In genomic region chr4:99845179-99845578, GRCh38 we compare ENCODE assay signal across 25 cellular contexts. TPM values are rescaled to one million over a fixed set of nuclear protein-coding genes. Genes with fewer than 3 reads are reported as not detected.
DNase-seq lines count a peak whose midpoint lies in the region; ATAC-seq and TF ChIP-seq lines count a peak whose summit lies in the region.
"Had no signal": no experiment of that assay in that cellular context is flagged by ENCODE, and none has a peak within 500 bp of the region (broad histone marks: within the 10 kb centered on the region; RNA-seq: fewer than 3 reads in every experiment).

No MANE protein-coding gene starts in this region.

- DNase-seq in T-helper 1 cell (no peak), naive B cell (no peak), WERI-Rb-1 (no peak), glutamatergic neuron (no peak)
- no peak for DNase-seq in activated CD4-positive, alpha-beta memory T cell treated with anti-CD3 and anti-CD28 coated beads, Interleukin-2, amount 10 ng/mL, durations not matched to agents 7 days and 5 days
- DNase-seq: 8988T; activated CD4-positive, alpha-beta T cell treated with anti-CD3 and anti-CD28 coated beads, Interleukin-2, amount 50 U/mL, for 48 hours; activated effector memory CD4-positive, alpha-beta T cell treated with Interleukin-2 at 50 U/mL for 16 hours; BE2C; DMS 273 treated with DMSO at 0.1 percent for 48 hours; islet precursor cell; NCI-H1105 treated with DMSO at 0.1 percent for 48 hours; NCI-H2171 treated with DMSO at 0.1 percent for 48 hours; NCI-H69; psoas muscle had no signal

- ATAC-seq in naive B cell (ENCODE audit: low read depth in 2 of 2), result no peak
- no peak for ATAC-seq in GM18858 (IDR thresholded peaks at IDR 0.05; ENCODE audit: unreplicated experiment)
- ATAC-seq: Panc1, psoas muscle had no signal

- peaks cover 8% of the 10 kb centered on the region for H3F3A ChIP-seq in DOHH2 (ENCODE audit: control insufficient read depth, insufficient read depth)

- peaks cover 53% of the 10 kb centered on the region for H3K4me1 ChIP-seq in DOHH2 (ENCODE audit: control insufficient read depth, low read length)
- H3K4me1 ChIP-seq: BE2C, psoas muscle had no signal

- H3K27me3 ChIP-seq in DOHH2 (ENCODE audit: control insufficient read depth, low read length) (no peaks in the 10 kb centered on the region), WERI-Rb-1 (ENCODE audit: insufficient read depth, low read depth, severe bottlenecking) (no peaks in the 10 kb centered on the region)
- H3K27me3 ChIP-seq: BE2C, hepatocyte had no signal

- H3K9me3 Mint-ChIP-seq in T-helper 1 cell treated with Interleukin-12 subunit alpha and Interleukin-12 subunit beta and Interleukin-4 antibody, amounts not matched to agents 30 μg/mL and 1 μg/mL, for 36 hours, result no peaks in the 10 kb centered on the region
- H3K9me3 Mint-ChIP-seq in activated CD4-positive, alpha-beta memory T cell treated with anti-CD3 and anti-CD28 coated beads, Interleukin-2, amount 10 ng/mL, durations not matched to agents 7 days and 5 days, result no peaks in the 10 kb centered on the region
- H3K9me3 Mint-ChIP-seq in naive B cell (no peaks in the 10 kb centered on the region), glutamatergic neuron (ENCODE audit: unreplicated experiment) (no peaks in the 10 kb centered on the region)

- peak overlapping the region; percentile 72 for H3K27ac ChIP-seq in DOHH2 (ENCODE audit: low read depth, low read length)
- H3K27ac ChIP-seq in WERI-Rb-1, result no peak overlapping the region
- H3K27ac ChIP-seq: hepatocyte, psoas muscle, thoracic aorta had no signal

- H3K36me3 Mint-ChIP-seq in T-helper 1 cell treated with Interleukin-12 subunit alpha and Interleukin-12 subunit beta and Interleukin-4 antibody, amounts not matched to agents 30 μg/mL and 1 μg/mL, for 36 hours (ENCODE audit: low read depth), result peaks cover 40% of the 10 kb centered on the region
- peaks cover 69% of the 10 kb centered on the region for H3K36me3 Mint-ChIP-seq in activated CD4-positive, alpha-beta memory T cell treated with anti-CD3 and anti-CD28 coated beads, Interleukin-2, amount 10 ng/mL, durations not matched to agents 7 days and 5 days (ENCODE audit: low read depth)
- H3K36me3 Mint-ChIP-seq in naive B cell (peaks cover 25 to 29% of the 10 kb centered on the region in 2 donors), glutamatergic neuron (ENCODE audit: unreplicated experiment) (no peaks in the 10 kb centered on the region)

- CTCF ChIA-PET in activated CD4-positive, alpha-beta memory T cell treated with anti-CD3 and anti-CD28 coated beads, Interleukin-2, amount 10 ng/mL, durations not matched to agents 7 days and 5 days (lab: Charles Lee), result interaction anchor here (1.7 to 2.5 kb wide), 2 partner anchors 11 to 28 kb away, joined by 10 to 11 read pairs; partner anchors contain the start of gene DAPP1

- H3K27me3 Mint-ChIP-seq in T-helper 1 cell treated with Interleukin-12 subunit alpha and Interleukin-12 subunit beta and Interleukin-4 antibody, amounts not matched to agents 30 μg/mL and 1 μg/mL, for 36 hours (ENCODE audit: low read depth), result no peaks in the 10 kb centered on the region
- H3K27me3 Mint-ChIP-seq in activated CD4-positive, alpha-beta memory T cell treated with anti-CD3 and anti-CD28 coated beads, Interleukin-2, amount 10 ng/mL, durations not matched to agents 7 days and 5 days, result no peaks in the 10 kb centered on the region
- H3K27me3 Mint-ChIP-seq in naive B cell (no peaks in the 10 kb centered on the region), glutamatergic neuron (ENCODE audit: unreplicated experiment) (no peaks in the 10 kb centered on the region)

- H4K20me1 ChIP-seq in DOHH2 (ENCODE audit: control insufficient read depth, insufficient read depth, low read depth, low read length), result no peaks in the 10 kb centered on the region; the same call in 1 of the 2 replicates

- H3K79me2 ChIP-seq in DOHH2 (ENCODE audit: control insufficient read depth, low read length), result no peaks in the 10 kb centered on the region
- H3K79me2 ChIP-seq: hepatocyte had no signal

- H3K4me3 Mint-ChIP-seq in T-helper 1 cell treated with Interleukin-12 subunit alpha and Interleukin-12 subunit beta and Interleukin-4 antibody, amounts not matched to agents 30 μg/mL and 1 μg/mL, for 36 hours, result no peak overlapping the region
- no peak overlapping the region for H3K4me3 Mint-ChIP-seq in activated CD4-positive, alpha-beta memory T cell treated with anti-CD3 and anti-CD28 coated beads, Interleukin-2, amount 10 ng/mL, durations not matched to agents 7 days and 5 days
- H3K4me3 Mint-ChIP-seq in naive B cell, result no peak overlapping the region
- no peak overlapping the region for H3K4me3 Mint-ChIP-seq in glutamatergic neuron (ENCODE audit: unreplicated experiment)

- H3K9me3 ChIP-seq in DOHH2 (ENCODE audit: control insufficient read depth, insufficient read depth, low read length) (no peaks in the 10 kb centered on the region), WERI-Rb-1 (ENCODE audit: severe bottlenecking) (no peaks in the 10 kb centered on the region)
- H3K9me3 ChIP-seq: BE2C, psoas muscle, thoracic aorta had no signal

- POLR2A ChIA-PET in activated CD4-positive, alpha-beta memory T cell treated with anti-CD3 and anti-CD28 coated beads, Interleukin-2, amount 10 ng/mL, durations not matched to agents 7 days and 5 days (lab: Charles Lee), result interaction anchor here (0.9 to 3.9 kb wide), 11 partner anchors 9 to 105 kb away, joined by 3 to 62 read pairs (median 5); partner anchors contain the start of genes DAPP1, DNAJB14 and LAMTOR3

- no peaks in the 10 kb centered on the region for H3K9me2 ChIP-seq in DOHH2 (replicated peaks; ENCODE audit: control insufficient read depth, low read length)

- peak overlapping the region; percentile 86 for H3K27ac Mint-ChIP-seq in T-helper 1 cell treated with Interleukin-12 subunit alpha and Interleukin-12 subunit beta and Interleukin-4 antibody, amounts not matched to agents 30 μg/mL and 1 μg/mL, for 36 hours
- peak overlapping the region; percentile 73 for H3K27ac Mint-ChIP-seq in activated CD4-positive, alpha-beta memory T cell treated with anti-CD3 and anti-CD28 coated beads, Interleukin-2, amount 10 ng/mL, durations not matched to agents 7 days and 5 days
- H3K27ac Mint-ChIP-seq in naive B cell, result peak overlapping the region in 5 of 6 donors; percentile 44 to 92 (median 66)
- no peak overlapping the region for H3K27ac Mint-ChIP-seq in glutamatergic neuron (ENCODE audit: unreplicated experiment)

- H3K4me3 ChIP-seq in DOHH2 (ENCODE audit: low read length) (no peak overlapping the region), WERI-Rb-1 (ENCODE audit: low read depth, low read length) (no peak overlapping the region)
- H3K4me3 ChIP-seq: hepatocyte, lung, psoas muscle, smooth muscle cell, thoracic aorta had no signal

- TF ChIP-seq CTCF in DOHH2 (IDR thresholded peaks at IDR 0.05; ENCODE audit: low read depth, low read length, poor library complexity, severe bottlenecking) (no peak), WERI-Rb-1 (IDR thresholded peaks at IDR 0.05; ENCODE audit: low read depth, low read length) (no peak), glutamatergic neuron (IDR thresholded peaks at IDR 0.05; ENCODE audit: partially characterized antibody, unreplicated experiment) (no peak)

- H3K4me1 Mint-ChIP-seq in T-helper 1 cell treated with Interleukin-12 subunit alpha and Interleukin-12 subunit beta and Interleukin-4 antibody, amounts not matched to agents 30 μg/mL and 1 μg/mL, for 36 hours (ENCODE audit: low read depth), result peaks cover 57% of the 10 kb centered on the region
- H3K4me1 Mint-ChIP-seq in activated CD4-positive, alpha-beta memory T cell treated with anti-CD3 and anti-CD28 coated beads, Interleukin-2, amount 10 ng/mL, durations not matched to agents 7 days and 5 days, result peaks cover 62% of the 10 kb centered on the region
- H3K4me1 Mint-ChIP-seq in naive B cell (peaks cover 36 to 54% (median 37%) of the 10 kb centered on the region in 3 donors), glutamatergic neuron (ENCODE audit: low read depth, unreplicated experiment) (no peaks in the 10 kb centered on the region)

- peak overlapping the region; percentile 21 for H3K4me2 ChIP-seq in DOHH2 (ENCODE audit: low read length)
- H3K4me2 ChIP-seq: hepatocyte, smooth muscle cell had no signal

- peaks cover 79% of the 10 kb centered on the region for H3K36me3 ChIP-seq in DOHH2 (ENCODE audit: control insufficient read depth, low read length)
- H3K36me3 ChIP-seq in WERI-Rb-1, result no peaks in the 10 kb centered on the region
- H3K36me3 ChIP-seq: BE2C, thoracic aorta had no signal

RNA-seq across cellular contexts. Expression of gene DAPP1, which starts 28.6 kb away (rescaled TPM):
- 10 to 100 TPM; 35.8 to 39.4 TPM for total RNA-seq in activated CD4-positive, alpha-beta memory T cell treated with anti-CD3 and anti-CD28 coated beads, Interleukin-2, amount 10 ng/mL, durations not matched to agents 7 days and 5 days
- polyA plus RNA-seq in naive B cell (ENCODE audit: low read depth in 6 of 6), result 100 to 1,000 TPM; 114 to 255 (median 199) TPM
- total RNA-seq in glutamatergic neuron (ENCODE audit: unreplicated experiment), result not detected
- total RNA-seq: H1, SK-MEL-5 had no signal
- polyA plus RNA-seq: H1 had no signal

RNA-seq across cellular contexts. Expression of gene LAMTOR3, which starts 49.0 kb away (rescaled TPM):
- 10 to 100 TPM; 28.1 to 29.2 TPM for total RNA-seq in activated CD4-positive, alpha-beta memory T cell treated with anti-CD3 and anti-CD28 coated beads, Interleukin-2, amount 10 ng/mL, durations not matched to agents 7 days and 5 days
- 10 to 100 TPM; 19.6 to 43.7 (median 26.6) TPM for polyA plus RNA-seq in naive B cell (ENCODE audit: low read depth in 6 of 6)
- total RNA-seq in glutamatergic neuron (ENCODE audit: unreplicated experiment), result 39.1 TPM

Comparison
In these comparisons a context has a peak if more than half of its experiments do, and no peak if none do; other contexts are left out.
1. RNA of gene DAPP1, which starts 28.6 kb away (total RNA-seq): 35.8 to 39.4 TPM in activated CD4-positive, alpha-beta memory T cell treated with anti-CD3 and anti-CD28 coated beads, Interleukin-2, amount 10 ng/mL, durations not matched to agents 7 days and 5 days; not detected in glutamatergic neuron (single experiment); every median in the first group is over 10 times any median in the second.